ENCODE assay signal across 1 cellular context in the genomic region with DNA sequence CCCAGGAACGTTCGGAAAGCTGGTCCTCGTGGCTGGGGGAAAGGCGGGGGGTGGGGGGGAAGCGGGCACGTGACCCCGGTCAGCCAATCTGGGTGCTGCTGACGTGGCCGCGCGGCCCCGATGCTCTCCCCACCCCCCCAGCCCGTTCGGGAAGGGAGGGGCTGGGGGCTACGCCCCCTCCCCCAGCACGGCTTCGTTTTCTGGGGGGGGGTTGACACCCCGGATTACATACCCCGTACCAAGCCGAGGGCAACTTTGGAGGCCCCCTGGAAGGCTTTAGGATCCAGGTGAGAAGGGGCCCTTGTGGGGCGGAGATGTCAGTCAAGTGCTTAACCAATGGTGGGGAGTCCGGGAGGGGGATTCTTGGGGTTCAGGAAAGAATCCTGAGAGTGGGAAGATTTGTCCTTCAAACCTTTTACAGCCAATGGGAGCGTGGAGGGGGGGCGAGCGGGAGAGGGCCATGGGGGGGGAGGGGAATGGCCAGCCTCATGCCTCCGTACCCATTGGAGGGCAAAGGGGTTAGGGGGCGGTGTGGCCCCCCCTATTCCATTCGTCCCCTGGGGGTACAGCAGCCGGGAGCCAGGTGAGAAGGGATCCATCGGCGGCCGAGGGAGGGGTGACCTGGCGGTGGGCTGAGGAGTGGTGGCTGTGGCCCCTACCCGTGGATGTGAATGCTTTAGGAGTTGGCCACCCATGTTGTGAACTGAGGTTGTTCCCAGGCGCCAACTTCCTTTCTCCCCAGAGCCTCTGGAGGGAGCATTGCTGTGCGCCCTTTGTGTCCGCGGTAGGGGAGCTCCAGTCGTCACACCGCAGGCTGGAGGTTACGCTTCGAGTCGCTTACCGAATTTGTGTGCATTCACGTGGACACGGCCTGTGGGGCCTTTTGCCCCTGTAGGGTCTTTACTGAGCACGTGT.
TF ChIP-seq lines count a peak whose summit lies in the region.

No MANE protein-coding gene starts in this region.

TF ChIP-seq in HepG2, 621 proteins besides CTCF, POLR2A, EP300 and RAD21 (continued from another document and continues in another):
- TF ChIP-seq, protein P1, sequence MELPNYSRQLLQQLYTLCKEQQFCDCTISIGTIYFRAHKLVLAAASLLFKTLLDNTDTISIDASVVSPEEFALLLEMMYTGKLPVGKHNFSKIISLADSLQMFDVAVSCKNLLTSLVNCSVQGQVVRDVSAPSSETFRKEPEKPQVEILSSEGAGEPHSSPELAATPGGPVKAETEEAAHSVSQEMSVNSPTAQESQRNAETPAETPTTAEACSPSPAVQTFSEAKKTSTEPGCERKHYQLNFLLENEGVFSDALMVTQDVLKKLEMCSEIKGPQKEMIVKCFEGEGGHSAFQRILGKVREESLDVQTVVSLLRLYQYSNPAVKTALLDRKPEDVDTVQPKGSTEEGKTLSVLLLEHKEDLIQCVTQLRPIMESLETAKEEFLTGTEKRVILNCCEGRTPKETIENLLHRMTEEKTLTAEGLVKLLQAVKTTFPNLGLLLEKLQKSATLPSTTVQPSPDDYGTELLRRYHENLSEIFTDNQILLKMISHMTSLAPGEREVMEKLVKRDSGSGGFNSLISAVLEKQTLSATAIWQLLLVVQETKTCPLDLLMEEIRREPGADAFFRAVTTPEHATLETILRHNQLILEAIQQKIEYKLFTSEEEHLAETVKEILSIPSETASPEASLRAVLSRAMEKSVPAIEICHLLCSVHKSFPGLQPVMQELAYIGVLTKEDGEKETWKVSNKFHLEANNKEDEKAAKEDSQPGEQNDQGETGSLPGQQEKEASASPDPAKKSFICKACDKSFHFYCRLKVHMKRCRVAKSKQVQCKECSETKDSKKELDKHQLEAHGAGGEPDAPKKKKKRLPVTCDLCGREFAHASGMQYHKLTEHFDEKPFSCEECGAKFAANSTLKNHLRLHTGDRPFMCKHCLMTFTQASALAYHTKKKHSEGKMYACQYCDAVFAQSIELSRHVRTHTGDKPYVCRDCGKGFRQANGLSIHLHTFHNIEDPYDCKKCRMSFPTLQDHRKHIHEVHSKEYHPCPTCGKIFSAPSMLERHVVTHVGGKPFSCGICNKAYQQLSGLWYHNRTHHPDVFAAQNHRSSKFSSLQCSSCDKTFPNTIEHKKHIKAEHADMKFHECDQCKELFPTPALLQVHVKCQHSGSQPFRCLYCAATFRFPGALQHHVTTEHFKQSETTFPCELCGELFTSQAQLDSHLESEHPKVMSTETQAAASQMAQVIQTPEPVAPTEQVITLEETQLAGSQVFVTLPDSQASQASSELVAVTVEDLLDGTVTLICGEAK (IDR thresholded peaks at IDR 0.05) = no peak
- TF ChIP-seq, protein P1 (CRISPR knock-in tag; IDR thresholded peaks at IDR 0.05) = no peak
- peak; percentile 56; the same call in 1 of the 2 replicates for TF ChIP-seq KDM4B (CRISPR knock-in tag; IDR thresholded peaks at IDR 0.05)
- TF ChIP-seq, protein P2, sequence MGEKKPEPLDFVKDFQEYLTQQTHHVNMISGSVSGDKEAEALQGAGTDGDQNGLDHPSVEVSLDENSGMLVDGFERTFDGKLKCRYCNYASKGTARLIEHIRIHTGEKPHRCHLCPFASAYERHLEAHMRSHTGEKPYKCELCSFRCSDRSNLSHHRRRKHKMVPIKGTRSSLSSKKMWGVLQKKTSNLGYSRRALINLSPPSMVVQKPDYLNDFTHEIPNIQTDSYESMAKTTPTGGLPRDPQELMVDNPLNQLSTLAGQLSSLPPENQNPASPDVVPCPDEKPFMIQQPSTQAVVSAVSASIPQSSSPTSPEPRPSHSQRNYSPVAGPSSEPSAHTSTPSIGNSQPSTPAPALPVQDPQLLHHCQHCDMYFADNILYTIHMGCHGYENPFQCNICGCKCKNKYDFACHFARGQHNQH (CRISPR knock-in tag; IDR thresholded peaks at IDR 0.05) = peak; percentile 4; the same call in 1 of the 2 replicates
- TF ChIP-seq IKZF1 (IDR thresholded peaks at IDR 0.05) = no peak
- TF ChIP-seq, protein P3, sequence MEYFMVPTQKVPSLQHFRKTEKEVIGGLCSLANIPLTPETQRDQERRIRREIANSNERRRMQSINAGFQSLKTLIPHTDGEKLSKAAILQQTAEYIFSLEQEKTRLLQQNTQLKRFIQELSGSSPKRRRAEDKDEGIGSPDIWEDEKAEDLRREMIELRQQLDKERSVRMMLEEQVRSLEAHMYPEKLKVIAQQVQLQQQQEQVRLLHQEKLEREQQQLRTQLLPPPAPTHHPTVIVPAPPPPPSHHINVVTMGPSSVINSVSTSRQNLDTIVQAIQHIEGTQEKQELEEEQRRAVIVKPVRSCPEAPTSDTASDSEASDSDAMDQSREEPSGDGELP (IDR thresholded peaks at IDR 0.05; ENCODE audit: borderline replicate concordance, low read depth) = peak; percentile 43; the same call in 1 of the 2 replicates
- TF ChIP-seq RORA (CRISPR knock-in tag; IDR thresholded peaks at IDR 0.05) = no peak
- no peak for TF ChIP-seq SIN3B (IDR thresholded peaks at IDR 0.05; ENCODE audit: low read length)
- TF ChIP-seq NFKBIZ (CRISPR knock-in tag; IDR thresholded peaks at IDR 0.05) = no peak
- TF ChIP-seq MLLT10 (CRISPR knock-in tag; IDR thresholded peaks at IDR 0.05) = no peak
- TF ChIP-seq HDAC6 (IDR thresholded peaks at IDR 0.05; ENCODE audit: low read depth, low read length) = no peak
- no peak for TF ChIP-seq ZMYM4 (CRISPR knock-in tag; IDR thresholded peaks at IDR 0.05)
- no peak for TF ChIP-seq GABPA (IDR thresholded peaks at IDR 0.05; ENCODE audit: low read depth, low read length)
- TF ChIP-seq GABPA (CRISPR knock-in tag; IDR thresholded peaks at IDR 0.05; ENCODE audit: low read depth) = no peak; the same call in 1 of the 2 replicates
- TF ChIP-seq, protein P4, sequence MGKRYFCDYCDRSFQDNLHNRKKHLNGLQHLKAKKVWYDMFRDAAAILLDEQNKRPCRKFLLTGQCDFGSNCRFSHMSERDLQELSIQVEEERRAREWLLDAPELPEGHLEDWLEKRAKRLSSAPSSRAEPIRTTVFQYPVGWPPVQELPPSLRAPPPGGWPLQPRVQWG (CRISPR knock-in tag; IDR thresholded peaks at IDR 0.05; ENCODE audit: borderline replicate concordance, low read depth) = no peak
- no peak for TF ChIP-seq ZNF75D (CRISPR knock-in tag; IDR thresholded peaks at IDR 0.05; ENCODE audit: borderline replicate concordance)
- TF ChIP-seq ZNF501 (CRISPR knock-in tag; IDR thresholded peaks at IDR 0.05) = peak; percentile 59; the same call in 1 of the 2 replicates
- no peak for TF ChIP-seq CC2D1A (CRISPR knock-in tag; IDR thresholded peaks at IDR 0.05)
- no peak for TF ChIP-seq NR3C1 (CRISPR knock-in tag; IDR thresholded peaks at IDR 0.05)
- TF ChIP-seq ZNF121 (CRISPR knock-in tag; IDR thresholded peaks at IDR 0.05) = no peak
- no peak for TF ChIP-seq ZBTB42 (CRISPR knock-in tag; IDR thresholded peaks at IDR 0.05)
- TF ChIP-seq KAT2B (IDR thresholded peaks at IDR 0.05; ENCODE audit: borderline replicate concordance, low read depth, low read length) = no peak
- TF ChIP-seq, protein P5, sequence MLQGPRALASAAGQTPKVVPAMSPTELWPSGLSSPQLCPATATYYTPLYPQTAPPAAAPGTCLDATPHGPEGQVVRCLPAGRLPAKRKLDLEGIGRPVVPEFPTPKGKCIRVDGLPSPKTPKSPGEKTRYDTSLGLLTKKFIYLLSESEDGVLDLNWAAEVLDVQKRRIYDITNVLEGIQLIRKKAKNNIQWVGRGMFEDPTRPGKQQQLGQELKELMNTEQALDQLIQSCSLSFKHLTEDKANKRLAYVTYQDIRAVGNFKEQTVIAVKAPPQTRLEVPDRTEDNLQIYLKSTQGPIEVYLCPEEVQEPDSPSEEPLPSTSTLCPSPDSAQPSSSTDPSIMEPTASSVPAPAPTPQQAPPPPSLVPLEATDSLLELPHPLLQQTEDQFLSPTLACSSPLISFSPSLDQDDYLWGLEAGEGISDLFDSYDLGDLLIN (CRISPR knock-in tag; IDR thresholded peaks at IDR 0.05; ENCODE audit: borderline replicate concordance) = no peak
- TF ChIP-seq, protein P6, sequence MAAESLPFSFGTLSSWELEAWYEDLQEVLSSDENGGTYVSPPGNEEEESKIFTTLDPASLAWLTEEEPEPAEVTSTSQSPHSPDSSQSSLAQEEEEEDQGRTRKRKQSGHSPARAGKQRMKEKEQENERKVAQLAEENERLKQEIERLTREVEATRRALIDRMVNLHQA (CRISPR knock-in tag; IDR thresholded peaks at IDR 0.05) = no peak
- TF ChIP-seq, protein P7, sequence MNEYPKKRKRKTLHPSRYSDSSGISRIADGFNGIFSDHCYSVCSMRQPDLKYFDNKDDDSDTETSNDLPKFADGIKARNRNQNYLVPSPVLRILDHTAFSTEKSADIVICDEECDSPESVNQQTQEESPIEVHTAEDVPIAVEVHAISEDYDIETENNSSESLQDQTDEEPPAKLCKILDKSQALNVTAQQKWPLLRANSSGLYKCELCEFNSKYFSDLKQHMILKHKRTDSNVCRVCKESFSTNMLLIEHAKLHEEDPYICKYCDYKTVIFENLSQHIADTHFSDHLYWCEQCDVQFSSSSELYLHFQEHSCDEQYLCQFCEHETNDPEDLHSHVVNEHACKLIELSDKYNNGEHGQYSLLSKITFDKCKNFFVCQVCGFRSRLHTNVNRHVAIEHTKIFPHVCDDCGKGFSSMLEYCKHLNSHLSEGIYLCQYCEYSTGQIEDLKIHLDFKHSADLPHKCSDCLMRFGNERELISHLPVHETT (CRISPR knock-in tag; conservative IDR thresholded peaks at IDR 0.05) = no peak
- no peak; the same call in 1 of the 2 replicates for TF ChIP-seq MAF1 (CRISPR knock-in tag; IDR thresholded peaks at IDR 0.05; ENCODE audit: borderline replicate concordance)
- no peak for TF ChIP-seq ZNF34 (CRISPR knock-in tag; IDR thresholded peaks at IDR 0.05; ENCODE audit: borderline replicate concordance)
- TF ChIP-seq, protein P8, sequence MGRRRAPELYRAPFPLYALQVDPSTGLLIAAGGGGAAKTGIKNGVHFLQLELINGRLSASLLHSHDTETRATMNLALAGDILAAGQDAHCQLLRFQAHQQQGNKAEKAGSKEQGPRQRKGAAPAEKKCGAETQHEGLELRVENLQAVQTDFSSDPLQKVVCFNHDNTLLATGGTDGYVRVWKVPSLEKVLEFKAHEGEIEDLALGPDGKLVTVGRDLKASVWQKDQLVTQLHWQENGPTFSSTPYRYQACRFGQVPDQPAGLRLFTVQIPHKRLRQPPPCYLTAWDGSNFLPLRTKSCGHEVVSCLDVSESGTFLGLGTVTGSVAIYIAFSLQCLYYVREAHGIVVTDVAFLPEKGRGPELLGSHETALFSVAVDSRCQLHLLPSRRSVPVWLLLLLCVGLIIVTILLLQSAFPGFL (CRISPR knock-in tag; IDR thresholded peaks at IDR 0.05) = peak; percentile 88; the same call in 1 of the 2 replicates
- peak; percentile 17; the same call in 1 of the 2 replicates for TF ChIP-seq FOXA3 (CRISPR knock-in tag; IDR thresholded peaks at IDR 0.05)
- TF ChIP-seq, protein P9, sequence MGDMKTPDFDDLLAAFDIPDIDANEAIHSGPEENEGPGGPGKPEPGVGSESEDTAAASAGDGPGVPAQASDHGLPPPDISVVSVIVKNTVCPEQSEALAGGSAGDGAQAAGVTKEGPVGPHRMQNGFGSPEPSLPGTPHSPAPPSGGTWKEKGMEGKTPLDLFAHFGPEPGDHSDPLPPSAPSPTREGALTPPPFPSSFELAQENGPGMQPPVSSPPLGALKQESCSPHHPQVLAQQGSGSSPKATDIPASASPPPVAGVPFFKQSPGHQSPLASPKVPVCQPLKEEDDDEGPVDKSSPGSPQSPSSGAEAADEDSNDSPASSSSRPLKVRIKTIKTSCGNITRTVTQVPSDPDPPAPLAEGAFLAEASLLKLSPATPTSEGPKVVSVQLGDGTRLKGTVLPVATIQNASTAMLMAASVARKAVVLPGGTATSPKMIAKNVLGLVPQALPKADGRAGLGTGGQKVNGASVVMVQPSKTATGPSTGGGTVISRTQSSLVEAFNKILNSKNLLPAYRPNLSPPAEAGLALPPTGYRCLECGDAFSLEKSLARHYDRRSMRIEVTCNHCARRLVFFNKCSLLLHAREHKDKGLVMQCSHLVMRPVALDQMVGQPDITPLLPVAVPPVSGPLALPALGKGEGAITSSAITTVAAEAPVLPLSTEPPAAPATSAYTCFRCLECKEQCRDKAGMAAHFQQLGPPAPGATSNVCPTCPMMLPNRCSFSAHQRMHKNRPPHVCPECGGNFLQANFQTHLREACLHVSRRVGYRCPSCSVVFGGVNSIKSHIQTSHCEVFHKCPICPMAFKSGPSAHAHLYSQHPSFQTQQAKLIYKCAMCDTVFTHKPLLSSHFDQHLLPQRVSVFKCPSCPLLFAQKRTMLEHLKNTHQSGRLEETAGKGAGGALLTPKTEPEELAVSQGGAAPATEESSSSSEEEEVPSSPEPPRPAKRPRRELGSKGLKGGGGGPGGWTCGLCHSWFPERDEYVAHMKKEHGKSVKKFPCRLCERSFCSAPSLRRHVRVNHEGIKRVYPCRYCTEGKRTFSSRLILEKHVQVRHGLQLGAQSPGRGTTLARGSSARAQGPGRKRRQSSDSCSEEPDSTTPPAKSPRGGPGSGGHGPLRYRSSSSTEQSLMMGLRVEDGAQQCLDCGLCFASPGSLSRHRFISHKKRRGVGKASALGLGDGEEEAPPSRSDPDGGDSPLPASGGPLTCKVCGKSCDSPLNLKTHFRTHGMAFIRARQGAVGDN (CRISPR knock-in tag; IDR thresholded peaks at IDR 0.05) = peak; percentile 88
- TF ChIP-seq CBFB (CRISPR knock-in tag; IDR thresholded peaks at IDR 0.05) = peak; percentile 50; the same call in 1 of the 2 replicates
- TF ChIP-seq ZKSCAN1 (IDR thresholded peaks at IDR 0.05; ENCODE audit: low read length) = no peak; the same call in 1 of the 2 replicates
- no peak for TF ChIP-seq ZNF331 (CRISPR knock-in tag; IDR thresholded peaks at IDR 0.05)
- no peak for TF ChIP-seq ZNF569 (CRISPR knock-in tag; IDR thresholded peaks at IDR 0.05; ENCODE audit: borderline replicate concordance)
- TF ChIP-seq ZNF564 (CRISPR knock-in tag; IDR thresholded peaks at IDR 0.05) = no peak
- peak; percentile 34 for TF ChIP-seq TAF15 (IDR thresholded peaks at IDR 0.05; ENCODE audit: low read depth, low read length, poor library complexity, severe bottlenecking)
- no peak for TF ChIP-seq NRL (CRISPR knock-in tag; IDR thresholded peaks at IDR 0.05; ENCODE audit: borderline replicate concordance)
- no peak for TF ChIP-seq GLI4 (CRISPR knock-in tag; IDR thresholded peaks at IDR 0.05; ENCODE audit: borderline replicate concordance)
